In genomic region chr11:122344281-122344680, GRCh38 we compare ENCODE assay signal across 16 cellular contexts.
DNase-seq lines count a peak whose midpoint lies in the region; ATAC-seq and TF ChIP-seq lines count a peak whose summit lies in the region.
"Had no signal": no experiment of that assay in that cellular context is flagged by ENCODE, and none has a peak within 500 bp of the region (broad histone marks: within the 10 kb centered on the region; RNA-seq: fewer than 3 reads in every experiment).

No MANE protein-coding gene starts in this region.

- no peak overlapping the region for H3K27ac ChIP-seq in colonic mucosa
- H3K27ac ChIP-seq: SJSA1 had no signal

- no peaks in the 10 kb centered on the region for H3K36me3 Mint-ChIP-seq in progenitor cell of endocrine pancreas (ENCODE audit: insufficient read depth)

- H3K4me1 Mint-ChIP-seq in progenitor cell of endocrine pancreas (ENCODE audit: low read depth): peaks cover 15% of the 10 kb centered on the region
- H3K4me1 Mint-ChIP-seq: activated naive CD8-positive, alpha-beta T cell treated with anti-CD3 and anti-CD28 coated beads, Interleukin-2, amount 50 U/mL, for 24 hours; endodermal cell had no signal

- peak; percentile 73 for DNase-seq in AG20443 (ENCODE audit: low spot score)
- DNase-seq in M059J (ENCODE audit: low read depth): peak; percentile 88
- DNase-seq in choroid plexus epithelial cell (ENCODE audit: low read depth): peak; percentile 82
- DNase-seq in left kidney (ENCODE audit: low read depth, low spot score): peak; percentile 22
- no peak for DNase-seq in colonic mucosa
- DNase-seq in progenitor cell of endocrine pancreas (ENCODE audit: low spot score, unreplicated experiment): no peak
- DNase-seq in MV-4-11 (lab: John Stamatoyannopoulos, UW): no peak
- DNase-seq: activated naive CD8-positive, alpha-beta T cell treated with anti-CD3 and anti-CD28 coated beads, Interleukin-2, amount 50 U/mL, for 24 hours; endodermal cell; KG1; NCI-H187 treated with DMSO at 0.1 percent for 48 hours; NCI-H82; posterior cingulate gyrus; stimulated activated CD4-positive, alpha-beta T cell treated with anti-CD3 and anti-CD28 coated beads, Interleukin-2, amount 100 ng/mL, for 24 hours had no signal

- no peak for ATAC-seq in HG02798 (IDR thresholded peaks at IDR 0.05; ENCODE audit: poor library complexity, unreplicated experiment)
- ATAC-seq: activated naive CD8-positive, alpha-beta T cell treated with anti-CD3 and anti-CD28 coated beads, Interleukin-2, amount 50 U/mL, for 24 hours had no signal

- H3K4me3 Mint-ChIP-seq in progenitor cell of endocrine pancreas (ENCODE audit: low read depth): no peak overlapping the region
- H3K4me3 Mint-ChIP-seq: activated naive CD8-positive, alpha-beta T cell treated with anti-CD3 and anti-CD28 coated beads, Interleukin-2, amount 50 U/mL, for 24 hours; endodermal cell had no signal

- H3K9ac ChIP-seq in colonic mucosa (ENCODE audit: low read depth in 2 of 2, low read length in 2 of 2): no peak overlapping the region

- no peaks in the 10 kb centered on the region for H3K27me3 ChIP-seq in colonic mucosa
- H3K27me3 ChIP-seq: SJSA1 had no signal

- H3K9me3 Mint-ChIP-seq in progenitor cell of endocrine pancreas (ENCODE audit: low read depth): peaks cover 3% of the 10 kb centered on the region
- H3K9me3 Mint-ChIP-seq: activated naive CD8-positive, alpha-beta T cell treated with anti-CD3 and anti-CD28 coated beads, Interleukin-2, amount 50 U/mL, for 24 hours; endodermal cell had no signal

- H3K4me3 ChIP-seq in choroid plexus epithelial cell (ENCODE audit: low read depth, low read length): no peak overlapping the region
- no peak overlapping the region for H3K4me3 ChIP-seq in colonic mucosa
- H3K4me3 ChIP-seq: SJSA1 had no signal

- intact Hi-C loops in colonic mucosa (cut with DNase I): no loop called here

- no peaks in the 10 kb centered on the region for H3K36me3 ChIP-seq in colonic mucosa
- H3K36me3 ChIP-seq: SJSA1 had no signal

- TF ChIP-seq CTCF in choroid plexus epithelial cell (conservative IDR thresholded peaks at IDR 0.05; ENCODE audit: low read depth, low read length): no peak
- no peak for TF ChIP-seq CTCF in colonic mucosa (IDR thresholded peaks at IDR 0.05)
- no peak for TF ChIP-seq CTCF in progenitor cell of endocrine pancreas (IDR thresholded peaks at IDR 0.05; ENCODE audit: unreplicated experiment)

- H3K27me3 Mint-ChIP-seq in progenitor cell of endocrine pancreas: no peaks in the 10 kb centered on the region
- H3K27me3 Mint-ChIP-seq: activated naive CD8-positive, alpha-beta T cell treated with anti-CD3 and anti-CD28 coated beads, Interleukin-2, amount 50 U/mL, for 24 hours had no signal

- H3K4me1 ChIP-seq in colonic mucosa: no peaks in the 10 kb centered on the region
- H3K4me1 ChIP-seq: SJSA1 had no signal

- H3K27ac Mint-ChIP-seq in progenitor cell of endocrine pancreas: no peak overlapping the region
- H3K27ac Mint-ChIP-seq: activated naive CD8-positive, alpha-beta T cell treated with anti-CD3 and anti-CD28 coated beads, Interleukin-2, amount 50 U/mL, for 24 hours; endodermal cell had no signal

- no peaks in the 10 kb centered on the region for H3K9me3 ChIP-seq in colonic mucosa
- H3K9me3 ChIP-seq: SJSA1 had no signal

Comparison
In these comparisons a context has a peak if more than half of its experiments do, and no peak if none do; other contexts are left out.
1. DNase-seq: peak in AG20443 (single experiment), M059J (single experiment), choroid plexus epithelial cell (single experiment) and left kidney (single experiment); none in colonic mucosa (single experiment), progenitor cell of endocrine pancreas (single experiment) and MV-4-11 (single experiment).